1 cellular context compared by ENCODE assay signal in the genomic region with DNA sequence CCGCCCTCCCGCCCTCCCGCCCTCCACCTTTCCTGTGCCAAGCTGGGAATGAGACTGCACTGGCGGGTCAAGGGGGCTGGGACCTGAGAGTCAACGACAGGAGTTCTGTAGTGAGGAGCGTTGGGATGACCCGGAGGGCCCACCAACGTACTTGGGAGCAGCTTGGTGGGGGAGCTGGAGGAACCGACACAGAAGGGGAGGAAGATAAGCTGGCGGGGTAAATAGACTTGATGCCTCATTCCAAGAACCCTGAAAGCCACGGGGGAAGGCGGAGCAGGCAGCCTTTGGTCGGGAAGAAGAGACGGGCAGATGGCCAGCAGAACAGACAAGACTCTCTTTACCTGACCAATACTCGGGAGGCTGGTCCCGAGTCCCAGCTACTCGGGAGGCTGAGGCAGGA.
TF ChIP-seq lines count a peak whose summit lies in the region.

No MANE protein-coding gene starts in this region.

TF ChIP-seq in HEK293, 187 proteins besides CTCF, POLR2A, EP300 and RAD21 (continued from another document):
- no peak for TF ChIP-seq ZNF221 (tag by site-specific recombination; IDR thresholded peaks at IDR 0.05; ENCODE audit: borderline replicate concordance)
- no peak for TF ChIP-seq ZFP69B (tag by site-specific recombination; IDR thresholded peaks at IDR 0.05)
- no peak for TF ChIP-seq ZNF433 (tag by site-specific recombination; IDR thresholded peaks at IDR 0.05; ENCODE audit: low read depth)
- TF ChIP-seq, protein P1, sequence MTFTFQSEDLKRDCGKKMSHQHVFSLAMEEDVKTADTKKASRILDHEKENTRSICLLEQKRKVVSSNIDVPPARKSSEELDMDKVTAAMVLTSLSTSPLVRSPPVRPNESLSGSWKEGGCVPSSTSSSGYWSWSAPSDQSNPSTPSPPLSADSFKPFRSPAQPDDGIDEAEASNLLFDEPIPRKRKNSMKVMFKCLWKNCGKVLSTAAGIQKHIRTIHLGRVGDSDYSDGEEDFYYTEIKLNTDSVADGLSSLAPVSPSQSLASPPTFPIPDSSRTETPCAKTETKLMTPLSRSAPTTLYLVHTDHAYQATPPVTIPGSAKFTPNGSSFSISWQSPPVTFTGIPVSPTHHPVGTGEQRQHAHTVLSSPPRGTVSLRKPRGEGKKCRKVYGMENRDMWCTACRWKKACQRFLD (tag by site-specific recombination; IDR thresholded peaks at IDR 0.05) = no peak
- TF ChIP-seq ZNF112 (tag by site-specific recombination; IDR thresholded peaks at IDR 0.05) = no peak
- 0 out of 2 replicates have a peak, but pooled peaks have one; percentile 51 for TF ChIP-seq ZNF600 (tag by site-specific recombination; IDR thresholded peaks at IDR 0.05)
- TF ChIP-seq KLF10 (tag by site-specific recombination; IDR thresholded peaks at IDR 0.05) = no peak
- no peak for TF ChIP-seq ZNF777 (tag by site-specific recombination; IDR thresholded peaks at IDR 0.05; ENCODE audit: borderline replicate concordance)
- no peak for TF ChIP-seq ZNF10 (tag by site-specific recombination; IDR thresholded peaks at IDR 0.05)
- TF ChIP-seq ZNF335 (tag by site-specific recombination; conservative IDR thresholded peaks at IDR 0.05) = peak; percentile 43; the same call in 1 of the 2 replicates
- TF ChIP-seq ZNF768 (tag by site-specific recombination; IDR thresholded peaks at IDR 0.05) = no peak
- TF ChIP-seq, protein P2, sequence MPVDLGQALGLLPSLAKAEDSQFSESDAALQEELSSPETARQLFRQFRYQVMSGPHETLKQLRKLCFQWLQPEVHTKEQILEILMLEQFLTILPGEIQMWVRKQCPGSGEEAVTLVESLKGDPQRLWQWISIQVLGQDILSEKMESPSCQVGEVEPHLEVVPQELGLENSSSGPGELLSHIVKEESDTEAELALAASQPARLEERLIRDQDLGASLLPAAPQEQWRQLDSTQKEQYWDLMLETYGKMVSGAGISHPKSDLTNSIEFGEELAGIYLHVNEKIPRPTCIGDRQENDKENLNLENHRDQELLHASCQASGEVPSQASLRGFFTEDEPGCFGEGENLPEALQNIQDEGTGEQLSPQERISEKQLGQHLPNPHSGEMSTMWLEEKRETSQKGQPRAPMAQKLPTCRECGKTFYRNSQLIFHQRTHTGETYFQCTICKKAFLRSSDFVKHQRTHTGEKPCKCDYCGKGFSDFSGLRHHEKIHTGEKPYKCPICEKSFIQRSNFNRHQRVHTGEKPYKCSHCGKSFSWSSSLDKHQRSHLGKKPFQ (tag by site-specific recombination; IDR thresholded peaks at IDR 0.05) = no peak
